In the genomic region with DNA sequence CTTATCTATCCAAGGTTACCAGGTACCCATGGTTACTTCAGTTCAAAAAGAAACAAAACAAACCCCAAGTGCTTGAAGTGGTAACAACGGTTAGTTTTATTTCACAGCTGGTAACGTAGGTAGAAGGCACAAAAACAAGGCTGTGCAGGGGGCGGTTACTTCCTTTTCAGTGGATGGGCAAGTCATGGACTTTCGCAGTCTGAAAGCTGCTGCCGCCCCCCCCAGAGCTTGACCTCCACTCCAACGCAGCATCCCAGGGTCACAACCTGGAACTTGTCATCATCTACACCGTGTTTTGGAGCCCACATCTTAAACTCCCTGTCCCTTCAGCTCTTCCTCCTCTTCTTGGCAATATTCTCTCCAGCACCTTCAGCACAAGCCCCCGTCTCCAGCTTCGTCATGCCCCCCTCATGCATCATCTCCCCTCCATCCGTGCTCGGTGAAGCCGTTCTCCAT, we compare ENCODE assay signal across 9 cellular contexts.
DNase-seq lines count a peak whose midpoint lies in the region; ATAC-seq and TF ChIP-seq lines count a peak whose summit lies in the region.
"Had no signal": no experiment of that assay in that cellular context is flagged by ENCODE, and none has a peak within 500 bp of the region (broad histone marks: within the 10 kb centered on the region; RNA-seq: fewer than 3 reads in every experiment).

No MANE protein-coding gene starts in this region.

- TF ChIP-seq POLR2A in prostate gland (IDR thresholded peaks at IDR 0.05) (no peak), vagina (IDR thresholded peaks at IDR 0.05) (no peak)

- intact Hi-C loops in activated naive CD4-positive, alpha-beta T cell treated with anti-CD3 and anti-CD28 coated beads for 36 hours (cut with micrococcal nuclease): loop anchor here (1.0 to 10.0 kb wide), 9 partner anchors 19 to 1988 kb away; partner anchors contain the start of genes ARHGAP12, CREM, ITGB1 and KIF5B
- intact Hi-C loops in prostate gland (cut with DNase I): no loop called here
- intact Hi-C loops in vagina (cut with DNase I): no loop called here

- CTCF ChIA-PET in activated naive CD4-positive, alpha-beta T cell treated with anti-CD3 and anti-CD28 coated beads for 36 hours (lab: Charles Lee): interaction anchor here (0.7 to 0.8 kb wide), 3 partner anchors 14 to 158 kb away, joined by 3 read pairs; no protein-coding TSS in a partner anchor

- H3K4me1 ChIP-seq in GM23338 (ENCODE audit: insufficient read depth) (no peaks in the 10 kb centered on the region), prostate gland (replicated peaks) (no peaks in the 10 kb centered on the region), vagina (no peaks in the 10 kb centered on the region)

- H3K36me3 ChIP-seq in GM23338 (ENCODE audit: insufficient read depth): no peaks in the 10 kb centered on the region
- no peaks in the 10 kb centered on the region for H3K36me3 ChIP-seq in prostate gland
- no peaks in the 10 kb centered on the region for H3K36me3 ChIP-seq in vagina

- H3K79me2 ChIP-seq in GM23338 (replicated peaks; ENCODE audit: insufficient read depth): no peaks in the 10 kb centered on the region

- H2AFZ ChIP-seq in GM23338: 0 out of 2 replicates have a peak overlapping the region, but pooled peaks have one; percentile 10

- H3K27me3 Mint-ChIP-seq in GM23338 (ENCODE audit: insufficient read depth, low read depth, poor library complexity): peaks cover 1% of the 10 kb centered on the region
- H3K27me3 Mint-ChIP-seq in activated naive CD4-positive, alpha-beta T cell treated with anti-CD3 and anti-CD28 coated beads for 36 hours (ENCODE audit: low read depth): no peaks in the 10 kb centered on the region

- no peaks in the 10 kb centered on the region for H4K20me1 ChIP-seq in GM23338 (replicated peaks; ENCODE audit: insufficient read depth)

- no peak for ATAC-seq in GM23338
- no peak for ATAC-seq in HG03039 (IDR thresholded peaks at IDR 0.05; ENCODE audit: unreplicated experiment)

- no peak for DNase-seq in GM23338 (ENCODE audit: low spot score)
- peak; percentile 53 for DNase-seq in activated CD4-positive, CD25-positive, alpha-beta regulatory T cell treated with anti-CD3 and anti-CD28 coated beads, Interleukin-2, amount 50 U/mL, for 72 hours
- peak; percentile 79 for DNase-seq in activated naive CD4-positive, alpha-beta T cell treated with anti-CD3 and anti-CD28 coated beads for 36 hours
- peak; percentile 49 to 67 for DNase-seq in stimulated activated CD4-positive, alpha-beta T cell treated with anti-CD3 and anti-CD28 coated beads, Interleukin-2, amount 100 ng/mL, for 24 hours
- DNase-seq in prostate gland (ENCODE audit: low spot score): no peak
- DNase-seq in vagina (ENCODE audit: extremely low spot score in 2 of 2): no peak
- no peak for DNase-seq in SHP77 treated with DMSO at 0.1 percent for 48 hours (lab: John Stamatoyannopoulos, UW)
- DNase-seq: anterior cingulate cortex had no signal

- H3K4me3 ChIP-seq in GM23338 (no peak overlapping the region), prostate gland (no peak overlapping the region), vagina (no peak overlapping the region)

- no peak for TF ChIP-seq CTCF in GM23338 (conservative IDR thresholded peaks at IDR 0.05; ENCODE audit: low read depth in 2 of 2)
- no peak for TF ChIP-seq CTCF in prostate gland (IDR thresholded peaks at IDR 0.05)
- TF ChIP-seq CTCF in vagina (IDR thresholded peaks at IDR 0.05): no peak

- H3K36me3 Mint-ChIP-seq in GM23338 (ENCODE audit: low read depth): no peaks in the 10 kb centered on the region
- no peaks in the 10 kb centered on the region for H3K36me3 Mint-ChIP-seq in activated naive CD4-positive, alpha-beta T cell treated with anti-CD3 and anti-CD28 coated beads for 36 hours (ENCODE audit: low read depth)

- no peaks in the 10 kb centered on the region for H3K9me3 Mint-ChIP-seq in GM23338
- H3K9me3 Mint-ChIP-seq in activated naive CD4-positive, alpha-beta T cell treated with anti-CD3 and anti-CD28 coated beads for 36 hours: no peaks in the 10 kb centered on the region

- H3K9me2 ChIP-seq in GM23338 (ENCODE audit: insufficient read depth): peaks cover 10% of the 10 kb centered on the region; the same call in 1 of the 2 replicates

- no peaks in the 10 kb centered on the region for H3K4me1 Mint-ChIP-seq in GM23338
- H3K4me1 Mint-ChIP-seq in activated naive CD4-positive, alpha-beta T cell treated with anti-CD3 and anti-CD28 coated beads for 36 hours (ENCODE audit: low read depth): peaks cover 82% of the 10 kb centered on the region

- H3K9me3 ChIP-seq in prostate gland (no peaks in the 10 kb centered on the region), vagina (no peaks in the 10 kb centered on the region)

- no peak overlapping the region for H3K27ac Mint-ChIP-seq in GM23338
- peak overlapping the region; percentile 70 for H3K27ac Mint-ChIP-seq in activated naive CD4-positive, alpha-beta T cell treated with anti-CD3 and anti-CD28 coated beads for 36 hours

- H3K27me3 ChIP-seq in GM23338 (ENCODE audit: insufficient read depth) (no peaks in the 10 kb centered on the region), prostate gland (replicated peaks; ENCODE audit: insufficient read depth) (no peaks in the 10 kb centered on the region), vagina (no peaks in the 10 kb centered on the region)

- no peaks in the 10 kb centered on the region for H3F3A ChIP-seq in GM23338 (replicated peaks; ENCODE audit: low read depth)

- H3K27ac ChIP-seq in GM23338 (ENCODE audit: low read depth): no peak overlapping the region
- H3K27ac ChIP-seq in prostate gland: no peak overlapping the region
- no peak overlapping the region for H3K27ac ChIP-seq in vagina

- H3K4me3 Mint-ChIP-seq in GM23338: no peak overlapping the region
- H3K4me3 Mint-ChIP-seq in activated naive CD4-positive, alpha-beta T cell treated with anti-CD3 and anti-CD28 coated beads for 36 hours: peak overlapping the region; percentile 42

- 82% methylated on average over 12 of the region's 12 CpGs for WGBS in prostate gland

- H3K4me2 ChIP-seq in GM23338: no peak overlapping the region

TF ChIP-seq in GM23338, 12 proteins besides CTCF, POLR2A, EP300 and RAD21:
- TF ChIP-seq REST (IDR thresholded peaks at IDR 0.05; ENCODE audit: unreplicated experiment) (no peak), ZNF331 (CRISPR knock-in tag; IDR thresholded peaks at IDR 0.05; ENCODE audit: low read depth) (no peak), ZNF114 (CRISPR knock-in tag; IDR thresholded peaks at IDR 0.05) (no peak)

Comparison
In these comparisons a context has a peak if more than half of its experiments do, and no peak if none do; other contexts are left out.
1. DNase-seq: peak in activated CD4-positive, CD25-positive, alpha-beta regulatory T cell treated with anti-CD3 and anti-CD28 coated beads, Interleukin-2, amount 50 U/mL, for 72 hours (single experiment), activated naive CD4-positive, alpha-beta T cell treated with anti-CD3 and anti-CD28 coated beads for 36 hours (single experiment) and stimulated activated CD4-positive, alpha-beta T cell treated with anti-CD3 and anti-CD28 coated beads, Interleukin-2, amount 100 ng/mL, for 24 hours (2 of 2); none in GM23338 (single experiment), prostate gland (single experiment), vagina (0 of 2) and SHP77 treated with DMSO at 0.1 percent for 48 hours (single experiment).